Comparison of ENCODE assay signal across 10 cellular contexts in genomic region chr1:180234369-180235076, GRCh38. TPM values are rescaled to one million over a fixed set of nuclear protein-coding genes. Genes with fewer than 3 reads are reported as not detected.
DNase-seq lines count a peak whose midpoint lies in the region; ATAC-seq, FAIRE-seq and TF ChIP-seq lines count a peak whose summit lies in the region.
"Had no signal": no experiment of that assay in that cellular context is flagged by ENCODE, and none has a peak within 500 bp of the region (broad histone marks: within the 10 kb centered on the region; RNA-seq: fewer than 3 reads in every experiment).

No MANE protein-coding gene starts in this region.

- H3K27ac ChIP-seq in left ventricle myocardium inferior (replicated peaks) (no peak overlapping the region), psoas muscle (no peak overlapping the region), kidney (ENCODE audit: low read depth in 2 of 2, low read length in 2 of 2) (no peak overlapping the region)

- peaks cover 75% of the 10 kb centered on the region for H3K27me3 Mint-ChIP-seq in HFFc6 (ENCODE audit: insufficient read depth)

- H3K36me3 ChIP-seq in ES-I3 (ENCODE audit: insufficient read depth, low read length) (no peaks in the 10 kb centered on the region), left ventricle myocardium inferior (no peaks in the 10 kb centered on the region), psoas muscle (ENCODE audit: insufficient read depth in 1 of 2, low read depth in 1 of 2) (no peaks in the 10 kb centered on the region), kidney (ENCODE audit: control insufficient read depth in 1 of 2, insufficient read depth in 2 of 2, low read length in 2 of 2) (no peaks in the 10 kb centered on the region)

- H3K27ac Mint-ChIP-seq in HFFc6, result no peak overlapping the region

- H3K4me1 ChIP-seq in ES-I3 (ENCODE audit: insufficient read depth, low read length) (peaks cover 36% of the 10 kb centered on the region), left ventricle myocardium inferior (peaks cover 57% of the 10 kb centered on the region), psoas muscle (peaks cover 35% of the 10 kb centered on the region), kidney (ENCODE audit: control insufficient read depth in 1 of 2, insufficient read depth in 1 of 2, low read depth in 1 of 2, low read length in 2 of 2) (peaks cover 13 to 29% of the 10 kb centered on the region in 2 donors)

- H3K36me3 Mint-ChIP-seq in HFFc6 (ENCODE audit: low read depth), result no peaks in the 10 kb centered on the region

- H3K4me3 Mint-ChIP-seq in HFFc6, result no peak overlapping the region

- H3K9me3 ChIP-seq in ES-I3 (ENCODE audit: control insufficient read depth, insufficient read depth, low read length), result no peaks in the 10 kb centered on the region
- H3K9me3 ChIP-seq in left ventricle myocardium inferior (replicated peaks), result no peaks in the 10 kb centered on the region
- no peaks in the 10 kb centered on the region for H3K9me3 ChIP-seq in psoas muscle
- no peaks in the 10 kb centered on the region for H3K9me3 ChIP-seq in kidney (ENCODE audit: control insufficient read depth in 1 of 2, low read length in 2 of 2)

- FAIRE-seq in kidney (lab: Jason Lieb, UNC), result no peak

- WGBS in psoas muscle, 3 donors, result 2 to 3% (median 2%) methylated on average over 45 to 51 of the region's 51 CpGs

- H3K27me3 ChIP-seq in left ventricle myocardium inferior (ENCODE audit: low read depth) (peaks cover 100% of the 10 kb centered on the region), psoas muscle (ENCODE audit: insufficient read depth in 3 of 3, low read length in 2 of 3) (peaks cover 0 to 99% (median 53%) of the 10 kb centered on the region in 3 donors)

- H3K9ac ChIP-seq in ES-I3 (ENCODE audit: low read depth, low read length) (peak overlapping the region; percentile 47), kidney (ENCODE audit: low read length in 2 of 2) (no peak overlapping the region)

- ATAC-seq in psoas muscle (peak in 1 of 4 donors; percentile 23), HG03095 (IDR thresholded peaks at IDR 0.05; ENCODE audit: unreplicated experiment) (no peak), GM21423 (IDR thresholded peaks at IDR 0.05; ENCODE audit: unreplicated experiment) (no peak)

- H3K9me3 Mint-ChIP-seq in HFFc6, result no peaks in the 10 kb centered on the region

- peak overlapping the region; percentile 48 for H3K4me3 ChIP-seq in left ventricle myocardium inferior
- H3K4me3 ChIP-seq in psoas muscle, result peak overlapping the region; percentile 50
- H3K4me3 ChIP-seq in kidney (ENCODE audit: low read length in 2 of 2), result no peak overlapping the region

- peaks cover 10% of the 10 kb centered on the region for H3K4me1 Mint-ChIP-seq in HFFc6 (ENCODE audit: low read depth)

- intact Hi-C loops in left ventricle myocardium inferior (cut with micrococcal nuclease), result no loop called here
- intact Hi-C loops in psoas muscle (cut with DNase I), result no loop called here
- intact Hi-C loops in kidney (cut with DNase I), result no loop called here

- TF ChIP-seq CTCF in left ventricle myocardium inferior (IDR thresholded peaks at IDR 0.05; ENCODE audit: borderline replicate concordance), result no peak
- TF ChIP-seq CTCF in psoas muscle (IDR thresholded peaks at IDR 0.05), result no peak
- TF ChIP-seq CTCF in kidney (IDR thresholded peaks at IDR 0.05; ENCODE audit: borderline replicate concordance, extremely low read depth, insufficient read depth), result no peak
- no peak for TF ChIP-seq CTCF in HFFc6 (IDR thresholded peaks at IDR 0.05)

- DNase-seq in NCI-H526 treated with DMSO at 0.1 percent for 48 hours (lab: John Stamatoyannopoulos, UW) (peak; percentile 67), left ventricle myocardium inferior (no peak), psoas muscle (no peak), kidney (no peak), HFFc6 (no peak)
- DNase-seq: amygdala had no signal

RNA-seq across cellular contexts. Expression of gene LHX4, which starts 4.5 kb away (rescaled TPM):
- total RNA-seq in left ventricle myocardium inferior (not detected), psoas muscle (not detected), kidney (not detected)
- polyA plus RNA-seq in psoas muscle (under 1 TPM in 2 of 3 donors, not detected in 1; 0.01 to 0.04 TPM), kidney (ENCODE audit: insufficient read depth, low read depth, low replicate concordance) (0.37 TPM)
- under 1 TPM; 0.28 to 0.71 (median 0.41) TPM for total RNA-seq in HFFc6 (2021; fragmentation: NEBNext Ultra II Directional; extraction: Animal tissue kit (Norgen Biotek cat#: 25700))
- total RNA-seq: T-helper 1 cell treated with Interleukin-12 subunit alpha and Interleukin-12 subunit beta and Interleukin-4 antibody, amounts not matched to agents 30 ng/mL and 1 ng/mL, for 36 hours had no signal

Comparison
In these comparisons a context has a peak if more than half of its experiments do, and no peak if none do; other contexts are left out.
1. H3K4me3 ChIP-seq: peak in left ventricle myocardium inferior (single experiment) and psoas muscle (single experiment); none in kidney (0 of 2).